29 cellular contexts compared by ENCODE assay signal in the genomic region with DNA sequence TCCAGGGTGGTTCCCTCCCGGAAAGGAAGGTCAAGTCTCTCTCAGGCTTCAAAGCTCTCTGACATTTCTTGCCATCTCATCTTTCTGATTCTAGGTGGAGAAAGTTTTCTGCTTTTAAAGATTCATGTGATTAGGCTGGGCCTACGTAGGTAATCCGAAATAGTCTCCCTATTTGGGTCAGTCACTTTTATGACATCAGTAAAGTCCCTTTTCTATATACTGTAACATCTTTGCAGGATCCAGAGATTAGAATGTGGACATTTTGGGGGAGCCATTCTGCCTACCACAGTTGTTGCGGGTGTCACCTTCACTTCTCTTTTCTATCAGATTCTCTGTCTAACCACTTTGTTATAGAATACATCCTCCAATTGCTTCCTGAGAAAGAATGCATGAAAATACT. TPM values are rescaled to one million over a fixed set of nuclear protein-coding genes. Genes with fewer than 3 reads are reported as not detected.
"Had no signal": no experiment of that assay in that cellular context is flagged by ENCODE, and none has a peak within 500 bp of the region (broad histone marks: within the 10 kb centered on the region; RNA-seq: fewer than 3 reads in every experiment).

No MANE protein-coding gene starts in this region.

- FAIRE-seq: bronchial epithelial cell had no signal

- DNase-seq: activated CD4-positive, alpha-beta memory T cell treated with anti-CD3 and anti-CD28 coated beads, Interleukin-2, amount 10 ng/mL, durations not matched to agents 7 days and 5 days; activated CD4-positive, alpha-beta T cell treated with anti-CD3 and anti-CD28 coated beads for 36 hours; activated CD4-positive, alpha-beta T cell treated with anti-CD3 and anti-CD28 coated beads, Interleukin-2, amount 50 U/mL, for 1 hour; activated naive CD4-positive, alpha-beta T cell treated with anti-CD3 and anti-CD28 coated beads, Interleukin-2, amount 50 U/mL, for 16 hours; activated naive CD8-positive, alpha-beta T cell treated with anti-CD3 and anti-CD28 coated beads, Interleukin-2, amount 10 ng/mL, durations not matched to agents 7 days and 5 days; activated T-cell treated with anti-CD3 and anti-CD28 coated beads, Interleukin-2, amount 50 U/mL, for 72 hours; adrenal gland; anterior cingulate cortex; body of pancreas; central memory CD4-positive, alpha-beta T cell; MG63; MV-4-11; NCI-H1092 treated with DMSO at 0.1 percent for 48 hours; NCI-H1417 treated with DMSO at 0.1 percent for 48 hours; NCI-H1694; NCI-H2029; NCI-H2107; NCI-H345; NCI-H510A; NCI-H526 treated with DMSO at 0.1 percent for 48 hours; SJCRH30; SK-N-SH; T-helper 1 cell; WERI-Rb-1 had no signal

- H3K4me1 ChIP-seq: SJCRH30 had no signal

- H3K36me3 ChIP-seq: adrenal gland, MG63, SJCRH30, WERI-Rb-1 had no signal

- ATAC-seq: activated CD4-positive, alpha-beta T cell treated with anti-CD3 and anti-CD28 coated beads for 36 hours; activated T-cell treated with anti-CD3 and anti-CD28 coated beads, Interleukin-2, amount 50 U/mL, for 72 hours; body of pancreas; Right ventricle myocardium inferior had no signal

- H3K9ac ChIP-seq: SK-N-SH had no signal

- H3K4me3 ChIP-seq: adrenal gland, body of pancreas, MG63, SJCRH30 had no signal

- H3K27ac ChIP-seq: adrenal gland, body of pancreas, SJCRH30, WERI-Rb-1 had no signal

- H3K4me2 ChIP-seq: SK-N-SH had no signal

- H3K9me3 ChIP-seq: adrenal gland, body of pancreas, MG63, SJCRH30, SK-N-SH had no signal

- H3K27me3 ChIP-seq: adrenal gland, body of pancreas, SJCRH30 had no signal

RNA-seq across cellular contexts. Expression of gene RNF180, which starts 1.9 kb away (rescaled TPM):
- total RNA-seq: activated CD4-positive, alpha-beta memory T cell treated with anti-CD3 and anti-CD28 coated beads, Interleukin-2, amount 10 ng/mL, durations not matched to agents 7 days and 5 days; activated CD8-positive, alpha-beta memory T cell treated with anti-CD3 and anti-CD28 coated beads for 36 hours; activated naive CD8-positive, alpha-beta T cell treated with anti-CD3 and anti-CD28 coated beads, Interleukin-2, amount 10 ng/mL, durations not matched to agents 7 days and 5 days; activated T-cell treated with anti-CD3 and anti-CD28 coated beads, Interleukin-2, amount 50 U/mL, for 72 hours; activated T-helper 2 cell treated with anti-CD3 and anti-CD28 coated beads, Interferon-gamma antibody, Interleukin-2, Interleukin-4, amounts not matched to agents 10 μg/mL and 5 μg/mL and 100 μg/mL, durations not matched to agents 14 hours and 24 hours and 36 hours; T-helper 2 cell treated with Interferon-gamma antibody and Interleukin-4, amounts not matched to agents 100 ng/mL and 5 ng/mL, for 36 hours had no signal
